Comparison of ENCODE assay signal across 1 cellular context in the genomic region with DNA sequence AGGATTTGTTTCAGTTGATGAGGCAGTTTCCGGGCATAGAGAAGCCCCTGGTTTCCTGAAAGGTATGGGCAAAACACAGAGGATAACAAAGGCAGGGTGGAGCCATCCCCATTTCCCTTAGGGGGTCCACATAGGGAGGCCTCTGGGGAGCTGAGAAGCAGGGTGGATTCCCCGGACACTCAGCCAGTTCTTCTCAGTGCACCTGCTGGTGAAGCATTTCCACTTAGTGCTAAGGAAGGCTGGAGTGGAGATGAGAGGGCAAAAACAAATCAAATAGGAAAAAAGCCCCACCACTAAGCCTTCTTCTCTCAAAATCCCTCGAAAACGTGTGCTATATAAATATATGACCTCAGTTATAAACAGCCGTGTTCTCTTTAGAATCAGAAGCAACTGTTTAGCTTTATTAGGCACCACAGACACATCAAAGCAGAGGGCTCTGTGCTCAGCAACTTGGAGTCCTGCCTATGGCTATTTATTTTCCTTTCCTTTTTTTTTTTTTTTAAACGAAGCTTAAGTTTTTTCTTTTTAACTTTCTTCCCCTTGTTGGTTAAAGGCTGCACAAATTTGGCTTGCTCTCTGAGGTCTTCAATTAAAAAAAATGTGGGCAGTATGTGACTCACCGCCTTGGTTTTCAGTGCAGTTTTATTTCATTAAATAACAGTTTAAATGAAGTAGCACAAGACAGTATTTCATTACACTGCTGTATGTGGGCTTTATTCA.
TF ChIP-seq lines count a peak whose summit lies in the region.

No MANE protein-coding gene starts in this region.

TF ChIP-seq in HepG2, 621 proteins besides CTCF, POLR2A, EP300 and RAD21 (continued from another document):
- TF ChIP-seq, protein P1, sequence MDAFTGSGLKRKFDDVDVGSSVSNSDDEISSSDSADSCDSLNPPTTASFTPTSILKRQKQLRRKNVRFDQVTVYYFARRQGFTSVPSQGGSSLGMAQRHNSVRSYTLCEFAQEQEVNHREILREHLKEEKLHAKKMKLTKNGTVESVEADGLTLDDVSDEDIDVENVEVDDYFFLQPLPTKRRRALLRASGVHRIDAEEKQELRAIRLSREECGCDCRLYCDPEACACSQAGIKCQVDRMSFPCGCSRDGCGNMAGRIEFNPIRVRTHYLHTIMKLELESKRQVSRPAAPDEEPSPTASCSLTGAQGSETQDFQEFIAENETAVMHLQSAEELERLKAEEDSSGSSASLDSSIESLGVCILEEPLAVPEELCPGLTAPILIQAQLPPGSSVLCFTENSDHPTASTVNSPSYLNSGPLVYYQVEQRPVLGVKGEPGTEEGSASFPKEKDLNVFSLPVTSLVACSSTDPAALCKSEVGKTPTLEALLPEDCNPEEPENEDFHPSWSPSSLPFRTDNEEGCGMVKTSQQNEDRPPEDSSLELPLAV (CRISPR knock-in tag; conservative IDR thresholded peaks at IDR 0.05; ENCODE audit: low read depth): no peak
- TF ChIP-seq ZNF331 (CRISPR knock-in tag; IDR thresholded peaks at IDR 0.05) (no peak), ZBTB7B (CRISPR knock-in tag; IDR thresholded peaks at IDR 0.05) (no peak), NFIB (CRISPR knock-in tag; IDR thresholded peaks at IDR 0.05; ENCODE audit: borderline replicate concordance) (no peak), RFX5 (IDR thresholded peaks at IDR 0.05; ENCODE audit: low read depth, low read length) (no peak), ZNF263 (CRISPR knock-in tag; IDR thresholded peaks at IDR 0.05) (no peak), JARID2 (CRISPR knock-in tag; IDR thresholded peaks at IDR 0.05; ENCODE audit: insufficient replicate concordance) (no peak), TEAD3 (CRISPR knock-in tag; optimal IDR thresholded peaks at IDR 0.05; ENCODE audit: borderline replicate concordance) (no peak), EHMT2 (IDR thresholded peaks at IDR 0.05; ENCODE audit: borderline replicate concordance, low read depth, low read length) (no peak), ZNF430 (CRISPR knock-in tag; IDR thresholded peaks at IDR 0.05) (no peak), TBX3 (IDR thresholded peaks at IDR 0.05; ENCODE audit: borderline replicate concordance) (no peak), MEF2D (CRISPR knock-in tag; IDR thresholded peaks at IDR 0.05) (no peak), FOXC1 (CRISPR knock-in tag; IDR thresholded peaks at IDR 0.05; ENCODE audit: borderline replicate concordance) (no peak), MAFK (conservative IDR thresholded peaks at IDR 0.05 in 1 of 2, IDR thresholded peaks at IDR 0.05 in 1 of 2; ENCODE audit: low read length in 2 of 2) (no peak), NFYC (CRISPR knock-in tag; IDR thresholded peaks at IDR 0.05) (no peak)
- TF ChIP-seq, protein P2, sequence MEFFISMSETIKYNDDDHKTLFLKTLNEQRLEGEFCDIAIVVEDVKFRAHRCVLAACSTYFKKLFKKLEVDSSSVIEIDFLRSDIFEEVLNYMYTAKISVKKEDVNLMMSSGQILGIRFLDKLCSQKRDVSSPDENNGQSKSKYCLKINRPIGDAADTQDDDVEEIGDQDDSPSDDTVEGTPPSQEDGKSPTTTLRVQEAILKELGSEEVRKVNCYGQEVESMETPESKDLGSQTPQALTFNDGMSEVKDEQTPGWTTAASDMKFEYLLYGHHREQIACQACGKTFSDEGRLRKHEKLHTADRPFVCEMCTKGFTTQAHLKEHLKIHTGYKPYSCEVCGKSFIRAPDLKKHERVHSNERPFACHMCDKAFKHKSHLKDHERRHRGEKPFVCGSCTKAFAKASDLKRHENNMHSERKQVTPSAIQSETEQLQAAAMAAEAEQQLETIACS (CRISPR knock-in tag; IDR thresholded peaks at IDR 0.05): no peak
- TF ChIP-seq, protein P3, sequence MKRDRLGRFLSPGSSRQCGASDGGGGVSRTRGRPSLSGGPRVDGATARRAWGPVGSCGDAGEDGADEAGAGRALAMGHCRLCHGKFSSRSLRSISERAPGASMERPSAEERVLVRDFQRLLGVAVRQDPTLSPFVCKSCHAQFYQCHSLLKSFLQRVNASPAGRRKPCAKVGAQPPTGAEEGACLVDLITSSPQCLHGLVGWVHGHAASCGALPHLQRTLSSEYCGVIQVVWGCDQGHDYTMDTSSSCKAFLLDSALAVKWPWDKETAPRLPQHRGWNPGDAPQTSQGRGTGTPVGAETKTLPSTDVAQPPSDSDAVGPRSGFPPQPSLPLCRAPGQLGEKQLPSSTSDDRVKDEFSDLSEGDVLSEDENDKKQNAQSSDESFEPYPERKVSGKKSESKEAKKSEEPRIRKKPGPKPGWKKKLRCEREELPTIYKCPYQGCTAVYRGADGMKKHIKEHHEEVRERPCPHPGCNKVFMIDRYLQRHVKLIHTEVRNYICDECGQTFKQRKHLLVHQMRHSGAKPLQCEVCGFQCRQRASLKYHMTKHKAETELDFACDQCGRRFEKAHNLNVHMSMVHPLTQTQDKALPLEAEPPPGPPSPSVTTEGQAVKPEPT (CRISPR knock-in tag; IDR thresholded peaks at IDR 0.05; ENCODE audit: low read depth): no peak
TF ChIP-seq in HepG2: peak in this region for 0.
